Comparison of ENCODE assay signal across 8 cellular contexts in genomic region chr10:45418417-45418858, GRCh38. TPM values are rescaled to one million over a fixed set of nuclear protein-coding genes. Genes with fewer than 3 reads are reported as not detected.
DNase-seq lines count a peak whose midpoint lies in the region; ATAC-seq lines count a peak whose summit lies in the region.

No MANE protein-coding gene starts in this region.

- no peaks in the 10 kb centered on the region for H3K27me3 ChIP-seq in muscle layer of colon (ENCODE audit: control insufficient read depth in 1 of 2, insufficient read depth in 2 of 2, low read length in 2 of 2)

- H3K36me3 Mint-ChIP-seq in stimulated activated naive CD8-positive, alpha-beta T cell treated with anti-CD3 and anti-CD28 coated beads, Interleukin-15, Interleukin-2, amounts not matched to agents 100 ng/mL and 50 ng/mL, for 24 hours (ENCODE audit: low read depth): no peaks in the 10 kb centered on the region

- peak overlapping the region; percentile 91 for H3K4me3 Mint-ChIP-seq in stimulated activated naive CD8-positive, alpha-beta T cell treated with anti-CD3 and anti-CD28 coated beads, Interleukin-15, Interleukin-2, amounts not matched to agents 100 ng/mL and 50 ng/mL, for 24 hours

- peak overlapping the region; percentile 96 for H3K27ac Mint-ChIP-seq in stimulated activated naive CD8-positive, alpha-beta T cell treated with anti-CD3 and anti-CD28 coated beads, Interleukin-15, Interleukin-2, amounts not matched to agents 100 ng/mL and 50 ng/mL, for 24 hours

- H3K9ac ChIP-seq in muscle layer of colon (ENCODE audit: low read length): peak overlapping the region; percentile 78

- no peak for DNase-seq in stimulated activated naive CD8-positive, alpha-beta T cell treated with anti-CD3 and anti-CD28 coated beads, Interleukin-15, Interleukin-2, amounts not matched to agents 100 U/mL and 50 U/mL, for 24 hours
- no peak for DNase-seq in caudate nucleus (lab: John Stamatoyannopoulos, UW)
- DNase-seq in putamen (ENCODE audit: low spot score): no peak
- DNase-seq in H4 (ENCODE audit: low spot score): no peak

- H3K4me1 ChIP-seq in muscle layer of colon (ENCODE audit: insufficient read depth, low read length): peaks cover 24% of the 10 kb centered on the region

- peak overlapping the region; percentile 76 for H3K27ac ChIP-seq in caudate nucleus (ENCODE audit: low read depth, low read length)
- peak overlapping the region; percentile 41 for H3K27ac ChIP-seq in muscle layer of colon (ENCODE audit: low read depth, low read length)

- no peak for ATAC-seq in stimulated activated naive CD8-positive, alpha-beta T cell treated with anti-CD3 and anti-CD28 coated beads, Interleukin-15, Interleukin-2, amounts not matched to agents 100 U/mL and 50 U/mL, for 24 hours
- ATAC-seq in GM21390 (IDR thresholded peaks at IDR 0.05; ENCODE audit: unreplicated experiment) (no peak), HG02938 (IDR thresholded peaks at IDR 0.05; ENCODE audit: unreplicated experiment) (no peak)

- H3K4me3 ChIP-seq in muscle layer of colon (ENCODE audit: low read depth in 1 of 2, low read length in 2 of 2): peak overlapping the region; percentile 63 to 71

- H3K9me3 ChIP-seq in muscle layer of colon (ENCODE audit: low read length): no peaks in the 10 kb centered on the region

- H3K27me3 Mint-ChIP-seq in stimulated activated naive CD8-positive, alpha-beta T cell treated with anti-CD3 and anti-CD28 coated beads, Interleukin-15, Interleukin-2, amounts not matched to agents 100 ng/mL and 50 ng/mL, for 24 hours: no peaks in the 10 kb centered on the region

- no peaks in the 10 kb centered on the region for H3K9me3 Mint-ChIP-seq in stimulated activated naive CD8-positive, alpha-beta T cell treated with anti-CD3 and anti-CD28 coated beads, Interleukin-15, Interleukin-2, amounts not matched to agents 100 ng/mL and 50 ng/mL, for 24 hours

- H3K4me1 Mint-ChIP-seq in stimulated activated naive CD8-positive, alpha-beta T cell treated with anti-CD3 and anti-CD28 coated beads, Interleukin-15, Interleukin-2, amounts not matched to agents 100 ng/mL and 50 ng/mL, for 24 hours (ENCODE audit: low read depth): peaks cover 47% of the 10 kb centered on the region

- H3K36me3 ChIP-seq in muscle layer of colon (ENCODE audit: insufficient read depth, low read length): no peaks in the 10 kb centered on the region

RNA-seq across cellular contexts. Expression of gene ALOX5, which starts 44.4 kb away (rescaled TPM):
- total RNA-seq in H4 (2014; rRNA removed; shearing (Covaris generic)): 0.60 TPM in 1 of 2 replicates, not detected in the other
